In the genomic region with DNA sequence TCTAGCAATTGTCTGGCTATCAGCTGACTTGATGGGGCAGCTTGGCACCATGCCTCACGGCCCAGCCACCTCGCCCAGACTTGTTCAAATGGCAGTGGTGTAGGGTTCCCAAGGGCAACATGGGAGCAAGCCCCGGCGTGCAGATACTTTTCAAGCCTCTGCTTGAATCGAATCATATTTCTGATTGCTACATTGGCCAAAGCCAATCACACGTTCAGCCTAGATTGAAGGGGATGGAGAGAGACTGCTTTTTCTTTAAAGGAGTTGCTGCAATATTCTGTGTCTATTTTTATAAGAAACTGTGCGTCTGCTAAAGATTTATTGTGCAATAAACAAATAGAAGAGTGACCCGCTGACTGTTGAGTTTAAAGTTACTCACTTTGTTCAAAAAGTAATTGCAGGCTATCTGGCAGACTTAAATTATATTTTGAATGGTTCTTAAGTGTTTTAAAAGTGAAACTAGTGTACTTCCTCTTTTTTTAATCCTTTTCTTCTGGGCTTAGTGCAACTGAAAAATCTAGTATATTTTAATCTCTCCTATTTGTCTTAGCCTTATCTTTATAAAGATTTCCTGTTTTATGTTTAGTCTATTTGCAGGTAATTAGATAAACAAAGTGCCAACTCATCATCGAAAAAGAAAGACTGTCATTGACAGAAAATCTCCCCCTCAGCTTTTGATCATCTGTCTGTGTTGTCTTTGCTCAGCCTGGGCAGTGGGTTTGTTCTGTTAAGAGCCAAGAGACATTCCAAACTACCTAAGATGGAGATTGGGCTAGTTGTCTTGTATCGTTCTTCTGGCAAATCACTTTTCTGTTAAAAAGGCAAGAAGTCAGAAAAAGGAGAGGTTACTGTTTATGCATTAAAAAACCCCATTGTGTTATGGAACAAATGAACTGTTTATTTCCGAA, we compare ENCODE assay signal across 8 cellular contexts.
DNase-seq lines count a peak whose midpoint lies in the region; ATAC-seq and TF ChIP-seq lines count a peak whose summit lies in the region.

No MANE protein-coding gene starts in this region.

- H3K27me3 Mint-ChIP-seq in brain = no peaks in the 10 kb centered on the region

- no peaks in the 10 kb centered on the region for H3K9me3 ChIP-seq in parathyroid adenoma (ENCODE audit: control insufficient read depth, low read length)

- TF ChIP-seq CTCF in C4-2B (conservative IDR thresholded peaks at IDR 0.05) (no peak), brain (conservative IDR thresholded peaks at IDR 0.05) (no peak), parathyroid adenoma (IDR thresholded peaks at IDR 0.05) (no peak)

- H3K4me2 ChIP-seq in parathyroid adenoma (ENCODE audit: low read length) = peak overlapping the region; percentile 23

- peak overlapping the region; percentile 0 for H2AFZ ChIP-seq in parathyroid adenoma

- peaks cover 40% of the 10 kb centered on the region for H3K36me3 Mint-ChIP-seq in brain

- peaks cover 5% of the 10 kb centered on the region for H3K4me1 ChIP-seq in parathyroid adenoma

- H3K36me3 ChIP-seq in parathyroid adenoma (ENCODE audit: control insufficient read depth, insufficient read depth, low read length) = no peaks in the 10 kb centered on the region

- peak overlapping the region in 2 of 5 experiments; percentile 14 to 51 for H3K4me3 Mint-ChIP-seq in brain

- H3K79me2 ChIP-seq in parathyroid adenoma = no peaks in the 10 kb centered on the region

- peaks cover 4 to 24% (median 18%) of the 10 kb centered on the region in 5 experiments for H3K9me3 Mint-ChIP-seq in brain

- H3K27ac ChIP-seq in C4-2B (peak overlapping the region; percentile 41), parathyroid adenoma (no peak overlapping the region)

- no peak overlapping the region for H3K9ac ChIP-seq in parathyroid adenoma

- H3K4me3 ChIP-seq in parathyroid adenoma (ENCODE audit: low read depth, low read length) = no peak overlapping the region

- DNase-seq in NCI-H2029 (lab: John Stamatoyannopoulos, UW) (peak; percentile 63), NCI-H226 (no peak), NCI-H82 treated with DMSO at 0.1 percent for 48 hours (lab: John Stamatoyannopoulos, UW; ENCODE audit: unreplicated experiment) (no peak)

- ATAC-seq in GM21723 (IDR thresholded peaks at IDR 0.05; ENCODE audit: unreplicated experiment) (peak; percentile 84), HG02973 (IDR thresholded peaks at IDR 0.05; ENCODE audit: unreplicated experiment) (no peak)

- H3K27me3 ChIP-seq in parathyroid adenoma (ENCODE audit: control insufficient read depth, insufficient read depth, low read length) = no peaks in the 10 kb centered on the region

- peaks cover 10% of the 10 kb centered on the region for H3K4me1 Mint-ChIP-seq in brain

- H3K27ac Mint-ChIP-seq in brain = peak overlapping the region in 4 of 5 experiments; percentile 26 to 74 (median 34)
